8 cellular contexts compared by ENCODE assay signal in the genomic region with DNA sequence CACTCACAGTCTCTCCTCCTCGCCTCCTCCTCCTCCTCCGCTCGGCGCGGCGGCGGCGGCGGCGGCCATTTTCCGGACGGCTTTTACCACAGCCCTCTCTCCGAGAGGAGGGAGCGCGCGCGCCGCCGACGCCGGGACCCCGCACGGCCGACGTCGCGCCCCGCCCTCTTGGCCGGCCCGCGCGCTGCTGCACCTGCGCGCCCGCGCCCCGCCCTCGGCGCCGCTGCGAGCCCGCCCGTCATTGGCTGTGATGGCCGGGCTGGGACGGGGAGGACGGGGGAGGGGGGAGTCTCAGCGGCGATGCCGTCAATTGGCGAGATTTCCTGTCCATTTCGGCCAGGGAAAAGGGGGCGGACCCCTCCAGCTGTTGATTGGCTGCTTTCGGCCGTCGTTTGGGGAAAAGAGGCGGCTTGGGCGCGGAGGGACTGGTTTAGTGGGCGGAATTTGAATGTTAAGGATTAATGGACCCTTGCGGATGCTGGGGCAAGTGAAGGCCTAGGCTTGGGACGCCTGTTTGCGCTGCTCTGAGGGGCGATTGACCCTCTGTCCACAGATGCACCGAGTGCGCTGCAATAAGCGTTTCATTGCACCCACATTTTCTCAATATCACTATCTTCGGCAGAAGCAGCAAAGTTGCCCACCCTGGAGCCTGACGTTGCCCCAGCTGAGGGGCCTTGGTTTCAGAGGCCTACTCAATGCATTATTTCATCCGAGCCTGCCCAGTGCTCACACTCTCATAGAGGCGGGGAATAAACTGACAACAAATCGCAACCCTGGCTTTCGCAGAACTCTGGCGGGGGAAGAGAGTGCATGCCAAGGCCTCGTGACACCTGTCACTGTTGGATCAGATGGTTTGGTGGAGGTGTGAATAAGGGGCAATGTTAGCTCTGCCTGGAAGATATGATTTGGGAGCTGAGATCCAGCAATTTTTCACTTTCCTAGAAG. TPM values are rescaled to one million over a fixed set of nuclear protein-coding genes. Genes with fewer than 3 reads are reported as not detected.
A peak's percentile ranks its signal among the peaks of the same experiment; 100 is the strongest.
DNase-seq lines count a peak whose midpoint lies in the region; ATAC-seq and TF ChIP-seq lines count a peak whose summit lies in the region.

Gene MECP2 (minus strand): TSS at position 121 of the 945 bp plus-strand sequence.

- TF ChIP-seq CTCF in Calu3 (IDR thresholded peaks at IDR 0.05; ENCODE audit: unreplicated experiment) (no peak), OCI-LY7 (conservative IDR thresholded peaks at IDR 0.05; ENCODE audit: low read length) (no peak)

- peak within 1 kb of the TSS; percentile 75 for H3K4me3 ChIP-seq in OCI-LY7 (ENCODE audit: low read depth, low read length, poor library complexity, severe bottlenecking)

- peak within 1 kb of the TSS; percentile 78 for H2AFZ ChIP-seq in OCI-LY7 (ENCODE audit: low read length)

- peaks cover 12% of the 10 kb centered on the region; the same call in 1 of the 2 replicates for H3K36me3 ChIP-seq in OCI-LY7 (ENCODE audit: insufficient read depth, low read length)

- H4K20me1 ChIP-seq in OCI-LY7 (ENCODE audit: insufficient read depth, low read length): peaks cover 14% of the 10 kb centered on the region

- H3K4me1 ChIP-seq in OCI-LY7 (ENCODE audit: insufficient read depth, low read length, poor library complexity, severe bottlenecking): peaks cover 42% of the 10 kb centered on the region

- H3K9me2 ChIP-seq in OCI-LY7 (ENCODE audit: insufficient read depth, low read length): no peaks in the 10 kb centered on the region

- H3K4me1 Mint-ChIP-seq in Calu3 (ENCODE audit: low read depth, unreplicated experiment): peaks cover 21% of the 10 kb centered on the region

- POLR2A ChIA-PET in OCI-LY7 (lab: Charles Lee): no interaction called here

- DNase-seq in Calu3 (peak; percentile 95), HuH-7 (ENCODE audit: low spot score) (peak; percentile 92), OCI-LY7 (ENCODE audit: low spot score) (peak; percentile 90), activated T-cell treated with anti-CD3 and anti-CD28 coated beads for 1 hour (ENCODE audit: low read depth) (peak; percentile 74), epidermal melanocyte (ENCODE audit: insufficient read length, low spot score) (peak; percentile 83), middle frontal gyrus (ENCODE audit: extremely low spot score, low spot score) (peak; percentile 79)
- DNase-seq in stimulated activated CD8-positive, alpha-beta memory T cell treated with anti-CD3 and anti-CD28 coated beads, Interleukin-2, amount 100 ng/mL, for 1 hour (ENCODE audit: low read depth in 2 of 2): peak; percentile 69 to 74

- CTCF ChIA-PET in Calu3 (lab: Charles Lee) (interaction anchor here (1.0 kb wide), 1 partner anchor 24 kb away, joined by 4 read pairs; no protein-coding TSS in a partner anchor), OCI-LY7 (lab: Charles Lee; ENCODE audit: unreplicated experiment) (no interaction called here)

- no TSS peak for BruUV-seq in Calu3 (replicated peaks; lab: Mats Ljungman, UMichigan)
- BruUV-seq in OCI-LY7 (replicated peaks; lab: Mats Ljungman, UMichigan): no TSS peak

- peak; percentile 90 for ATAC-seq in GM21515 (IDR thresholded peaks at IDR 0.05; ENCODE audit: unreplicated experiment)

- peak within 1 kb of the TSS; percentile 89 for H3K4me2 ChIP-seq in OCI-LY7 (ENCODE audit: low read length)

- intact Hi-C loops in Calu3 (cut with micrococcal nuclease; ENCODE audit: unreplicated experiment): no loop called here
- intact Hi-C loops in OCI-LY7 (cut with micrococcal nuclease; ENCODE audit: unreplicated experiment): no loop called here

- H3K79me2 ChIP-seq in OCI-LY7 (ENCODE audit: insufficient read depth, low read depth, low read length): peaks cover 42% of the 10 kb centered on the region

- H3K27ac Mint-ChIP-seq in Calu3 (ENCODE audit: unreplicated experiment): peak within 1 kb of the TSS; percentile 66

- no peaks in the 10 kb centered on the region for H3K9me3 ChIP-seq in OCI-LY7 (ENCODE audit: low read length)

- H3K4me3 Mint-ChIP-seq in Calu3 (ENCODE audit: low read depth, unreplicated experiment): peak within 1 kb of the TSS; percentile 88

- H3K27me3 Mint-ChIP-seq in Calu3 (ENCODE audit: unreplicated experiment): no peaks in the 10 kb centered on the region

- peaks cover 35% of the 10 kb centered on the region for H3K36me3 Mint-ChIP-seq in Calu3 (ENCODE audit: insufficient read depth, unreplicated experiment)

- H3K27ac ChIP-seq in OCI-LY7 (ENCODE audit: low read depth, low read length, poor library complexity, severe bottlenecking): peak within 1 kb of the TSS; percentile 37

- no peaks in the 10 kb centered on the region for H3K9me3 Mint-ChIP-seq in Calu3 (ENCODE audit: low read depth, unreplicated experiment)

RNA-seq across cellular contexts. Expression of gene MECP2, which starts in this region (rescaled TPM):
- total RNA-seq in Calu3 (2022) (64.3 and 69.9 TPM in 2 replicates), OCI-LY7 (2022) (48.6 and 50.2 TPM in 2 replicates)
- total RNA-seq in OCI-LY7 (2014; rRNA removed; shearing (Covaris generic)): 31.2 and 45.8 TPM in 2 replicates

Comparison
In these comparisons a context has a peak if more than half of its experiments do, and no peak if none do; other contexts are left out.
1. Peak in every context shown above with its lines: DNase-seq, ATAC-seq, H3K4me3 ChIP-seq and H3K27ac ChIP-seq.